8 cellular contexts compared by ENCODE assay signal in genomic region chr3:88058322-88058592, GRCh38.
DNase-seq lines count a peak whose midpoint lies in the region; ATAC-seq and TF ChIP-seq lines count a peak whose summit lies in the region.

No MANE protein-coding gene starts in this region.

- DNase-seq in iPS DF 6.9 (ENCODE audit: low read depth, low spot score) (no peak), NCI-H187 (lab: John Stamatoyannopoulos, UW) (no peak), RKO (ENCODE audit: low spot score) (no peak)
- no peak for DNase-seq in stimulated activated naive CD8-positive, alpha-beta T cell treated with anti-CD3 and anti-CD28 coated beads, Interleukin-15, amount 100 ng/mL, for 72 hours
- DNase-seq in activated effector memory CD4-positive, alpha-beta T cell treated with anti-CD3 and anti-CD28 coated beads, Interleukin-2, amount 50 U/mL, for 16 hours, result no peak

- H3K36me3 ChIP-seq in ACC112 (ENCODE audit: insufficient read depth, low read length) (peaks cover 17% of the 10 kb centered on the region), iPS DF 6.9 (ENCODE audit: control insufficient read depth, insufficient read depth, low read length) (peaks cover 5% of the 10 kb centered on the region; the same call in 1 of the 2 replicates)

- H3K4me1 ChIP-seq in ACC112 (ENCODE audit: control insufficient read depth, insufficient read depth, low read length, unreplicated experiment), result peaks cover 18% of the 10 kb centered on the region
- H3K4me1 ChIP-seq in iPS DF 6.9 (ENCODE audit: control insufficient read depth, insufficient read depth, low read length), result no peaks in the 10 kb centered on the region

- peaks cover 73% of the 10 kb centered on the region for H3K79me2 ChIP-seq in ACC112 (ENCODE audit: control insufficient read depth, insufficient read depth, low read length, unreplicated experiment)

- peak overlapping the region; percentile 99 for H3K27ac Mint-ChIP-seq in stimulated activated naive CD8-positive, alpha-beta T cell treated with anti-CD3 and anti-CD28 coated beads, Interleukin-15, amount 100 ng/mL, for 72 hours

- H3K27me3 ChIP-seq in ACC112 (ENCODE audit: insufficient read depth, low read length) (no peaks in the 10 kb centered on the region), iPS DF 6.9 (ENCODE audit: control insufficient read depth, insufficient read depth, low read length) (no peaks in the 10 kb centered on the region)

- peaks cover 32% of the 10 kb centered on the region for H3K4me1 Mint-ChIP-seq in stimulated activated naive CD8-positive, alpha-beta T cell treated with anti-CD3 and anti-CD28 coated beads, Interleukin-15, amount 100 ng/mL, for 72 hours

- H3K9me3 ChIP-seq in iPS DF 6.9 (ENCODE audit: control insufficient read depth, insufficient read depth, low read length), result no peaks in the 10 kb centered on the region

- no peaks in the 10 kb centered on the region for H3K27me3 Mint-ChIP-seq in stimulated activated naive CD8-positive, alpha-beta T cell treated with anti-CD3 and anti-CD28 coated beads, Interleukin-15, amount 100 ng/mL, for 72 hours

- peak overlapping the region; percentile 82 for H3K27ac ChIP-seq in ACC112 (ENCODE audit: low read depth, low read length)
- H3K27ac ChIP-seq in iPS DF 6.9 (ENCODE audit: low read length), result no peak overlapping the region

- H3K4me3 Mint-ChIP-seq in stimulated activated naive CD8-positive, alpha-beta T cell treated with anti-CD3 and anti-CD28 coated beads, Interleukin-15, amount 100 ng/mL, for 72 hours, result peak overlapping the region; percentile 96 to 98

- peak overlapping the region; percentile 71 for H2AFZ ChIP-seq in ACC112 (ENCODE audit: low read length, unreplicated experiment)

- no peaks in the 10 kb centered on the region for H3K9me3 Mint-ChIP-seq in stimulated activated naive CD8-positive, alpha-beta T cell treated with anti-CD3 and anti-CD28 coated beads, Interleukin-15, amount 100 ng/mL, for 72 hours

- H3K4me3 ChIP-seq in ACC112 (ENCODE audit: low read depth, low read length) (peak overlapping the region; percentile 98), WI38 (ENCODE audit: low read depth, low read length) (peak overlapping the region; percentile 94), iPS DF 6.9 (ENCODE audit: low read length) (peak overlapping the region; percentile 99; the same call in 1 of the 2 replicates)

- no CpG with 5 or more reads among the region's 23 CpGs for WGBS in iPS DF 6.9 (ENCODE audit: insufficient coverage, insufficient read length)

- no peak for TF ChIP-seq CTCF in WI38 (IDR thresholded peaks at IDR 0.05; ENCODE audit: low read depth, low read length)

- ATAC-seq in GM21381 (IDR thresholded peaks at IDR 0.05; ENCODE audit: unreplicated experiment), result peak; percentile 19
- no peak for ATAC-seq in stimulated activated naive CD8-positive, alpha-beta T cell treated with anti-CD3 and anti-CD28 coated beads, Interleukin-15, amount 100 ng/mL, for 72 hours
